Comparison of ENCODE assay signal across 9 cellular contexts in genomic region chr17:83203472-83204221, GRCh38.
DNase-seq lines count a peak whose midpoint lies in the region; ATAC-seq and TF ChIP-seq lines count a peak whose summit lies in the region.
"Had no signal": no experiment of that assay in that cellular context is flagged by ENCODE, and none has a peak within 500 bp of the region (broad histone marks: within the 10 kb centered on the region; RNA-seq: fewer than 3 reads in every experiment).

No MANE protein-coding gene starts in this region.

- H3K27ac ChIP-seq in coronary artery (peak overlapping the region; percentile 83 to 94), thyroid gland (peak overlapping the region; percentile 44 to 68 (median 57))
- H3K27ac ChIP-seq: VCaP had no signal

- TF ChIP-seq POLR2A in thyroid gland (IDR thresholded peaks at IDR 0.05), result no peak

- no peaks in the 10 kb centered on the region for H3K9me3 ChIP-seq in mucosa of descending colon
- no peaks in the 10 kb centered on the region for H3K9me3 ChIP-seq in thyroid gland

- H3K36me3 ChIP-seq in mucosa of descending colon (ENCODE audit: low read depth), result no peaks in the 10 kb centered on the region
- H3K36me3 ChIP-seq in thyroid gland, result no peaks in the 10 kb centered on the region

- TF ChIP-seq CTCF in coronary artery (IDR thresholded peaks at IDR 0.05), result no peak
- TF ChIP-seq CTCF in mucosa of descending colon (IDR thresholded peaks at IDR 0.05), result no peak
- TF ChIP-seq CTCF in thyroid gland (IDR thresholded peaks at IDR 0.05), result no peak

- peak; percentile 30 for DNase-seq in activated CD4-positive, CD25-positive, alpha-beta regulatory T cell treated with anti-CD3 and anti-CD28 coated beads, Interleukin-2, amount 50 U/mL, for 72 hours
- no peak for DNase-seq in activated CD4-positive, CD25-positive, alpha-beta regulatory T cell (lab: John Stamatoyannopoulos, UW)
- no peak for DNase-seq in coronary artery (ENCODE audit: low spot score)
- peak; percentile 6 to 54 (median 23) for DNase-seq in mucosa of descending colon
- peak in 1 of 2 donors; percentile 2 for DNase-seq in thyroid gland
- no peak for DNase-seq in NCI-H2171 treated with DMSO at 0.1 percent for 48 hours (lab: John Stamatoyannopoulos, UW)
- no peak for DNase-seq in NCI-H2196 (lab: John Stamatoyannopoulos, UW; ENCODE audit: unreplicated experiment)
- DNase-seq in cortex of kidney (lab: John Stamatoyannopoulos, UW), result no peak

- no peaks in the 10 kb centered on the region for H3K27me3 ChIP-seq in thyroid gland

- H3K4me3 ChIP-seq in coronary artery, result peak overlapping the region; percentile 21
- H3K4me3 ChIP-seq in mucosa of descending colon, result no peak overlapping the region
- no peak overlapping the region for H3K4me3 ChIP-seq in thyroid gland (replicated peaks in 1 of 3)

- WGBS in thyroid gland, 2 donors, result 83 to 94% methylated on average over 17 to 20 of the region's 20 CpGs

- H3K4me1 ChIP-seq in mucosa of descending colon (ENCODE audit: low read depth) (peaks cover 4% of the 10 kb centered on the region), thyroid gland (peaks cover 3 to 35% of the 10 kb centered on the region in 2 donors)

- intact Hi-C loops in mucosa of descending colon (cut with DNase I, micrococcal nuclease), result no loop called here
- intact Hi-C loops in thyroid gland (cut with DNase I), result no loop called here

- no peak for ATAC-seq in mucosa of descending colon

Comparison
In these comparisons a context has a peak if more than half of its experiments do, and no peak if none do; other contexts are left out.
1. DNase-seq: peak in activated CD4-positive, CD25-positive, alpha-beta regulatory T cell treated with anti-CD3 and anti-CD28 coated beads, Interleukin-2, amount 50 U/mL, for 72 hours (single experiment) and mucosa of descending colon (3 of 3); none in activated CD4-positive, CD25-positive, alpha-beta regulatory T cell (0 of 4), coronary artery (single experiment), NCI-H2171 treated with DMSO at 0.1 percent for 48 hours (single experiment), NCI-H2196 (single experiment) and cortex of kidney (single experiment).